Comparison of ENCODE assay signal across 21 cellular contexts in genomic region chr1:221912230-221912629, GRCh38.
DNase-seq lines count a peak whose midpoint lies in the region; ATAC-seq, FAIRE-seq and TF ChIP-seq lines count a peak whose summit lies in the region.
"Had no signal": no experiment of that assay in that cellular context is flagged by ENCODE, and none has a peak within 500 bp of the region (broad histone marks: within the 10 kb centered on the region; RNA-seq: fewer than 3 reads in every experiment).

No MANE protein-coding gene starts in this region.

- H3K27ac Mint-ChIP-seq in stimulated activated naive CD8-positive, alpha-beta T cell treated with anti-CD3 and anti-CD28 coated beads, Interleukin-15, Interleukin-2, amounts not matched to agents 100 ng/mL and 50 ng/mL, for 24 hours, result peak overlapping the region; percentile 56
- H3K27ac Mint-ChIP-seq: GM23338, T-cell, type B pancreatic cell had no signal

- peak overlapping the region; percentile 7 for H3K4me3 Mint-ChIP-seq in stimulated activated naive CD8-positive, alpha-beta T cell treated with anti-CD3 and anti-CD28 coated beads, Interleukin-15, Interleukin-2, amounts not matched to agents 100 ng/mL and 50 ng/mL, for 24 hours
- H3K4me3 Mint-ChIP-seq: GM23338, neural crest cell, T-cell, type B pancreatic cell had no signal

- H3K36me3 ChIP-seq in bronchial epithelial cell (ENCODE audit: control insufficient read depth, insufficient read depth, low read length), result no peaks in the 10 kb centered on the region
- H3K36me3 ChIP-seq: heart left ventricle, left lung, prostate gland had no signal

- no peaks in the 10 kb centered on the region for H3K36me3 Mint-ChIP-seq in stimulated activated naive CD8-positive, alpha-beta T cell treated with anti-CD3 and anti-CD28 coated beads, Interleukin-15, Interleukin-2, amounts not matched to agents 100 ng/mL and 50 ng/mL, for 24 hours (ENCODE audit: low read depth)
- H3K36me3 Mint-ChIP-seq: T-cell, type B pancreatic cell had no signal

- H3K27me3 ChIP-seq in bronchial epithelial cell (ENCODE audit: control insufficient read depth, insufficient read depth, low read length), result no peaks in the 10 kb centered on the region
- H3K27me3 ChIP-seq: heart left ventricle, left lung had no signal

- no peak overlapping the region for H3K4me3 ChIP-seq in bronchial epithelial cell (ENCODE audit: low read depth, low read length)
- H3K4me3 ChIP-seq: GM23338, heart left ventricle, left lung, prostate gland had no signal

- no peak for FAIRE-seq in RCC 7860 (lab: Jason Lieb, UNC)
- no peak for FAIRE-seq in bronchial epithelial cell (lab: Jason Lieb, UNC)

- H3K27me3 Mint-ChIP-seq in stimulated activated naive CD8-positive, alpha-beta T cell treated with anti-CD3 and anti-CD28 coated beads, Interleukin-15, Interleukin-2, amounts not matched to agents 100 ng/mL and 50 ng/mL, for 24 hours, result peaks cover 7% of the 10 kb centered on the region
- H3K27me3 Mint-ChIP-seq: T-cell, type B pancreatic cell had no signal

- DNase-seq in stimulated activated CD4-positive, alpha-beta T cell treated with anti-CD3 and anti-CD28 coated beads, Interleukin-1b, Interleukin-23, amount 100 ng/mL, for 24 hours (ENCODE audit: low read depth in 4 of 4, low spot score in 1 of 4), result peak in 3 of 4 experiments; percentile 3 to 8 (median 7)
- no peak for DNase-seq in stimulated activated CD4-positive, alpha-beta T cell treated with anti-CD3 and anti-CD28 coated beads, Interleukin-12 subunit alpha, Interleukin-12 subunit beta, amount 100 ng/mL, for 4 hours
- DNase-seq in RCC 7860 (ENCODE audit: low spot score), result peak; percentile 29
- peak; percentile 66 for DNase-seq in bronchial epithelial cell (ENCODE audit: low read depth)
- no peak for DNase-seq in sciatic nerve (ENCODE audit: low spot score)
- no peak for DNase-seq in NCI-H526 treated with DMSO at 0.1 percent for 48 hours (lab: John Stamatoyannopoulos, UW)
- DNase-seq in OCI-M1 (lab: John Stamatoyannopoulos, UW), result no peak
- DNase-seq: activated effector memory CD4-positive, alpha-beta T cell treated with anti-CD3 and anti-CD28 coated beads, Interleukin-2, amount 50 U/mL, for 16 hours; DMS79; heart left ventricle; Karpas-422; left lung; NCI-H1105; NCI-H2081 treated with DMSO at 0.1 percent for 48 hours; SHP77; T-cell had no signal

- ATAC-seq in sciatic nerve, result no peak
- ATAC-seq: GM23338, heart left ventricle, left lung, T-cell had no signal

- intact Hi-C loops in sciatic nerve (cut with DNase I), result no loop called here

- H3K4me1 Mint-ChIP-seq in stimulated activated naive CD8-positive, alpha-beta T cell treated with anti-CD3 and anti-CD28 coated beads, Interleukin-15, Interleukin-2, amounts not matched to agents 100 ng/mL and 50 ng/mL, for 24 hours (ENCODE audit: low read depth), result peaks cover 27% of the 10 kb centered on the region
- H3K4me1 Mint-ChIP-seq: GM23338, T-cell had no signal

- no peaks in the 10 kb centered on the region for H3K9me3 Mint-ChIP-seq in stimulated activated naive CD8-positive, alpha-beta T cell treated with anti-CD3 and anti-CD28 coated beads, Interleukin-15, Interleukin-2, amounts not matched to agents 100 ng/mL and 50 ng/mL, for 24 hours
- H3K9me3 Mint-ChIP-seq: GM23338, neural crest cell, T-cell had no signal

- no peak for TF ChIP-seq CTCF in bronchial epithelial cell (IDR thresholded peaks at IDR 0.05; ENCODE audit: insufficient read depth, low read length, severe bottlenecking)

Comparison
In these comparisons a context has a peak if more than half of its experiments do, and no peak if none do; other contexts are left out.
1. DNase-seq: peak in stimulated activated CD4-positive, alpha-beta T cell treated with anti-CD3 and anti-CD28 coated beads, Interleukin-1b, Interleukin-23, amount 100 ng/mL, for 24 hours (3 of 4), RCC 7860 (single experiment) and bronchial epithelial cell (single experiment); none in stimulated activated CD4-positive, alpha-beta T cell treated with anti-CD3 and anti-CD28 coated beads, Interleukin-12 subunit alpha, Interleukin-12 subunit beta, amount 100 ng/mL, for 4 hours (single experiment), sciatic nerve (single experiment), NCI-H526 treated with DMSO at 0.1 percent for 48 hours (single experiment) and OCI-M1 (single experiment).